ENCODE assay signal across 5 cellular contexts in genomic region chr1:43979261-43979527, GRCh38. TPM values are rescaled to one million over a fixed set of nuclear protein-coding genes. Genes with fewer than 3 reads are reported as not detected.
DNase-seq lines count a peak whose midpoint lies in the region; ATAC-seq and TF ChIP-seq lines count a peak whose summit lies in the region.

No MANE protein-coding gene starts in this region.

- intact Hi-C loops in Panc1 (cut with micrococcal nuclease; ENCODE audit: unreplicated experiment) = no loop called here

- H3K27me3 Mint-ChIP-seq in activated T-cell treated with anti-CD3 and anti-CD28 coated beads, Interleukin-2, amount 50 U/mL, for 24 hours = no peaks in the 10 kb centered on the region

- no peaks in the 10 kb centered on the region for H3K9me3 Mint-ChIP-seq in activated T-cell treated with anti-CD3 and anti-CD28 coated beads, Interleukin-2, amount 50 U/mL, for 24 hours

- CTCF ChIA-PET in Panc1 (lab: Charles Lee) = no interaction called here

- peak overlapping the region; percentile 63 to 75 for H3K4me3 ChIP-seq in Panc1 (ENCODE audit: low read depth in 2 of 2, low read length in 2 of 2)
- peak overlapping the region; percentile 47 for H3K4me3 ChIP-seq in iPS-11a (ENCODE audit: low read depth, low read length)
- H3K4me3 ChIP-seq in urinary bladder (ENCODE audit: low read depth, low read length) = peak overlapping the region; percentile 73

- no peaks in the 10 kb centered on the region for H3K9me3 ChIP-seq in Panc1 (ENCODE audit: control insufficient read depth, insufficient read depth, low read depth, low read length)

- ATAC-seq in Panc1 = peak; percentile 8

- H3K4me1 ChIP-seq in Panc1 (ENCODE audit: control insufficient read depth, insufficient read depth, low read length) (peaks cover 35% of the 10 kb centered on the region), urinary bladder (ENCODE audit: insufficient read depth) (no peaks in the 10 kb centered on the region)

- no TSS peak for BruUV-seq in Panc1 (replicated peaks; lab: Mats Ljungman, UMichigan)

- in situ Hi-C loops in Panc1 (cut with HindIII; ENCODE audit: low pct_unique_long_range_greater_than_20kb, low sequenced_read_pairs) = no loop called here

- H3K36me3 ChIP-seq in Panc1 (ENCODE audit: control insufficient read depth, insufficient read depth, low read length) = peaks cover 4% of the 10 kb centered on the region; the same call in 1 of the 2 replicates
- H3K36me3 ChIP-seq in urinary bladder (ENCODE audit: insufficient read depth) = no peaks in the 10 kb centered on the region

- H3K36me3 Mint-ChIP-seq in activated T-cell treated with anti-CD3 and anti-CD28 coated beads, Interleukin-2, amount 50 U/mL, for 24 hours (ENCODE audit: low read depth) = peaks cover 80% of the 10 kb centered on the region

- H3K4me1 Mint-ChIP-seq in activated T-cell treated with anti-CD3 and anti-CD28 coated beads, Interleukin-2, amount 50 U/mL, for 24 hours (ENCODE audit: low read depth) = peaks cover 48% of the 10 kb centered on the region

- H3K27ac ChIP-seq in Panc1 (ENCODE audit: low read length) = no peak overlapping the region
- H3K27ac ChIP-seq in urinary bladder (ENCODE audit: low read depth) = no peak overlapping the region

- H3K27ac Mint-ChIP-seq in activated T-cell treated with anti-CD3 and anti-CD28 coated beads, Interleukin-2, amount 50 U/mL, for 24 hours = no peak overlapping the region

- no peak for TF ChIP-seq CTCF in Panc1 (IDR thresholded peaks at IDR 0.05)

- WGBS in urinary bladder = under 1% methylated on average over 43 of the region's 45 CpGs

- POLR2A ChIA-PET in Panc1 (lab: Charles Lee) = no interaction called here

- H3K4me3 Mint-ChIP-seq in activated T-cell treated with anti-CD3 and anti-CD28 coated beads, Interleukin-2, amount 50 U/mL, for 24 hours = no peak overlapping the region

- DNase-seq in Panc1 (ENCODE audit: low read depth, low spot score) (no peak), T1000 (lab: John Stamatoyannopoulos, UW) (no peak)
- DNase-seq in activated T-cell treated with anti-CD3 and anti-CD28 coated beads, Interleukin-2, amount 50 U/mL, for 24 hours = no peak

- H3K27me3 ChIP-seq in Panc1 (ENCODE audit: control insufficient read depth, insufficient read depth, low read length) = no peaks in the 10 kb centered on the region

RNA-seq across cellular contexts. Expression of gene B4GALT2, which starts 0.2 kb away (rescaled TPM):
- total RNA-seq in Panc1 (2021; ENCODE audit: unreplicated experiment) (90.1 TPM), urinary bladder (35.2 TPM)
- polyA plus RNA-seq in Panc1 (2012; ENCODE audit: insufficient read length) = 109 TPM
- 55.9 TPM for polyA plus RNA-seq in urinary bladder

RNA-seq across cellular contexts. Expression of gene ATP6V0B, which starts 4.4 kb away (rescaled TPM):
- total RNA-seq in Panc1 (2021; ENCODE audit: unreplicated experiment) (134 TPM), urinary bladder (44.4 TPM)
- polyA plus RNA-seq in Panc1 (2012; ENCODE audit: insufficient read length) = 119 TPM
- polyA plus RNA-seq in urinary bladder = 120 TPM

RNA-seq across cellular contexts. Expression of gene DPH2, which starts 9.4 kb away (rescaled TPM):
- total RNA-seq in Panc1 (2021; ENCODE audit: unreplicated experiment) (76.0 TPM), urinary bladder (7.8 TPM)
- 63.3 TPM for polyA plus RNA-seq in Panc1 (2012; ENCODE audit: insufficient read length)
- 21.7 TPM for polyA plus RNA-seq in urinary bladder

RNA-seq across cellular contexts. Expression of gene CCDC24, which starts 12.2 kb away (rescaled TPM):
- total RNA-seq in Panc1 (2021; ENCODE audit: unreplicated experiment) = 24.4 TPM
- polyA plus RNA-seq in Panc1 (2012; ENCODE audit: insufficient read length) = 27.3 TPM
- total RNA-seq in urinary bladder = 2.8 TPM
- 7.2 TPM for polyA plus RNA-seq in urinary bladder

RNA-seq across cellular contexts. Expression of gene IPO13, which starts 32.4 kb away (rescaled TPM):
- total RNA-seq in Panc1 (2021; ENCODE audit: unreplicated experiment) (40.0 TPM), urinary bladder (11.5 TPM)
- 25.0 TPM for polyA plus RNA-seq in Panc1 (2012; ENCODE audit: insufficient read length)
- polyA plus RNA-seq in urinary bladder = 22.2 TPM
